In the genomic region with DNA sequence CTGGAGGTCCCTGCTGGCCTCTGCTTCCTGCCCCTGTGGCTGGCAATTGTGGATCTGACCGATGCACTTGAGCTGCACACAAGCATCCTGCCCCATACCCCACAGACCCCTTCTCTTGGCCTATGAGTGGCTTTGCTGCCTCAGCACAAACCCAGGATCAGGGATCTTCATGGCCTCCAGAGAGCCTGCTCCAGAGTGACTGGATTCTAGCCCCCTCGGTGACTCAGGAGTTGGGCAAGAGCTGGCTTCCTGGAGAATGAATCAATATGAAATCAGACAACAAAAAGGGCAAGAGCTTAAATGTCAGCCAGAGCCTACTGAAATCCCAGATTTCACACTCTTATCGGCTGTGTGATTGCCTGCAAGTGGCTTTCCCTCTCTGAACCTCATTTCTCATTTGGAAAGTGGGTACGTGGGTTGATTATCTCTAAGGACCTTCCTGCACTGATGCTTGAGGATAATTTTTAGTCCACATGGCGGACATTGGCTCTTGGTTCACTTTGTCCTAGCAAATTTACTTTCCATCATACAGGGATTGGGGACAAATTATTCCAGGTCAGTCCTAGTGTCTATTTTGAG, we compare ENCODE assay signal across 2 cellular contexts.
TF ChIP-seq lines count a peak whose summit lies in the region.

No MANE protein-coding gene starts in this region.

TF ChIP-seq in GM23338, 12 proteins besides CTCF, POLR2A, EP300 and RAD21 (continued from another document):
- TF ChIP-seq ZNF462 (CRISPR knock-in tag; IDR thresholded peaks at IDR 0.05), result no peak

TF ChIP-seq in SK-N-SH, 30 proteins besides CTCF, POLR2A, EP300 and RAD21 (continued from another document):
- TF ChIP-seq, protein P1, sequence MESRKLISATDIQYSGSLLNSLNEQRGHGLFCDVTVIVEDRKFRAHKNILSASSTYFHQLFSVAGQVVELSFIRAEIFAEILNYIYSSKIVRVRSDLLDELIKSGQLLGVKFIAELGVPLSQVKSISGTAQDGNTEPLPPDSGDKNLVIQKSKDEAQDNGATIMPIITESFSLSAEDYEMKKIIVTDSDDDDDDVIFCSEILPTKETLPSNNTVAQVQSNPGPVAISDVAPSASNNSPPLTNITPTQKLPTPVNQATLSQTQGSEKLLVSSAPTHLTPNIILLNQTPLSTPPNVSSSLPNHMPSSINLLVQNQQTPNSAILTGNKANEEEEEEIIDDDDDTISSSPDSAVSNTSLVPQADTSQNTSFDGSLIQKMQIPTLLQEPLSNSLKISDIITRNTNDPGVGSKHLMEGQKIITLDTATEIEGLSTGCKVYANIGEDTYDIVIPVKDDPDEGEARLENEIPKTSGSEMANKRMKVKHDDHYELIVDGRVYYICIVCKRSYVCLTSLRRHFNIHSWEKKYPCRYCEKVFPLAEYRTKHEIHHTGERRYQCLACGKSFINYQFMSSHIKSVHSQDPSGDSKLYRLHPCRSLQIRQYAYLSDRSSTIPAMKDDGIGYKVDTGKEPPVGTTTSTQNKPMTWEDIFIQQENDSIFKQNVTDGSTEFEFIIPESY (IDR thresholded peaks at IDR 0.05; ENCODE audit: borderline replicate concordance, low read depth), result 0 out of 2 replicates have a peak, but pooled peaks have one; percentile 15
- TF ChIP-seq NFIC (IDR thresholded peaks at IDR 0.05; ENCODE audit: borderline replicate concordance) (peak; percentile 66; the same call in 1 of the 2 replicates), POLR2AphosphoS5 (IDR thresholded peaks at IDR 0.05; ENCODE audit: low read depth, low read length) (no peak; the same call in 1 of the 2 replicates), FOSL2 (IDR thresholded peaks at IDR 0.05; ENCODE audit: borderline replicate concordance, low read depth) (peak; percentile 97), RFX5 (IDR thresholded peaks at IDR 0.05; ENCODE audit: low read length) (no peak), PBX3 (IDR thresholded peaks at IDR 0.05) (peak; percentile 66), GATA2 (CRISPR knock-in tag; IDR thresholded peaks at IDR 0.05) (no peak), TEAD4 (IDR thresholded peaks at IDR 0.05; ENCODE audit: borderline replicate concordance, insufficient read depth) (peak; percentile 46; the same call in 1 of the 2 replicates), RCOR1 (IDR thresholded peaks at IDR 0.05; ENCODE audit: low read length) (no peak), ELF1 (IDR thresholded peaks at IDR 0.05) (peak; percentile 47), FOXM1 (IDR thresholded peaks at IDR 0.05; ENCODE audit: low read depth) (0 out of 2 replicates have a peak, but pooled peaks have one; percentile 34), MXI1 (IDR thresholded peaks at IDR 0.05; ENCODE audit: low read depth, low read length) (no peak), TAF1 (IDR thresholded peaks at IDR 0.05; ENCODE audit: borderline replicate concordance, low read depth, low read length) (no peak; the same call in 1 of the 2 replicates), FOXJ3 (CRISPR knock-in tag; IDR thresholded peaks at IDR 0.05) (no peak), EZH2phosphoT487 (IDR thresholded peaks at IDR 0.05; ENCODE audit: borderline replicate concordance, low read depth) (no peak), RXRA (IDR thresholded peaks at IDR 0.05; ENCODE audit: borderline replicate concordance, low read depth) (0 out of 2 replicates have a peak, but pooled peaks have one; percentile 42), YY1 (IDR thresholded peaks at IDR 0.05; ENCODE audit: low read depth) (peak; percentile 76), NRF1 (IDR thresholded peaks at IDR 0.05; ENCODE audit: low read depth, low read length) (no peak), TCF12 (IDR thresholded peaks at IDR 0.05) (peak; percentile 76), CHD2 (IDR thresholded peaks at IDR 0.05; ENCODE audit: low read length, partially characterized antibody) (no peak), USF1 (IDR thresholded peaks at IDR 0.05; ENCODE audit: borderline replicate concordance, low read depth) (no peak), GABPA (IDR thresholded peaks at IDR 0.05; ENCODE audit: low read depth) (no peak), IRF3 (IDR thresholded peaks at IDR 0.05; ENCODE audit: low read depth, low read length) (no peak), SIN3A (IDR thresholded peaks at IDR 0.05; ENCODE audit: borderline replicate concordance, low read depth, low read length) (no peak)
- TF ChIP-seq, protein P2, sequence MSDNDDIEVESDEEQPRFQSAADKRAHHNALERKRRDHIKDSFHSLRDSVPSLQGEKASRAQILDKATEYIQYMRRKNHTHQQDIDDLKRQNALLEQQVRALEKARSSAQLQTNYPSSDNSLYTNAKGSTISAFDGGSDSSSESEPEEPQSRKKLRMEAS (IDR thresholded peaks at IDR 0.05; ENCODE audit: low read depth), result peak; percentile 67; the same call in 1 of the 2 replicates
- TF ChIP-seq, protein P3, sequence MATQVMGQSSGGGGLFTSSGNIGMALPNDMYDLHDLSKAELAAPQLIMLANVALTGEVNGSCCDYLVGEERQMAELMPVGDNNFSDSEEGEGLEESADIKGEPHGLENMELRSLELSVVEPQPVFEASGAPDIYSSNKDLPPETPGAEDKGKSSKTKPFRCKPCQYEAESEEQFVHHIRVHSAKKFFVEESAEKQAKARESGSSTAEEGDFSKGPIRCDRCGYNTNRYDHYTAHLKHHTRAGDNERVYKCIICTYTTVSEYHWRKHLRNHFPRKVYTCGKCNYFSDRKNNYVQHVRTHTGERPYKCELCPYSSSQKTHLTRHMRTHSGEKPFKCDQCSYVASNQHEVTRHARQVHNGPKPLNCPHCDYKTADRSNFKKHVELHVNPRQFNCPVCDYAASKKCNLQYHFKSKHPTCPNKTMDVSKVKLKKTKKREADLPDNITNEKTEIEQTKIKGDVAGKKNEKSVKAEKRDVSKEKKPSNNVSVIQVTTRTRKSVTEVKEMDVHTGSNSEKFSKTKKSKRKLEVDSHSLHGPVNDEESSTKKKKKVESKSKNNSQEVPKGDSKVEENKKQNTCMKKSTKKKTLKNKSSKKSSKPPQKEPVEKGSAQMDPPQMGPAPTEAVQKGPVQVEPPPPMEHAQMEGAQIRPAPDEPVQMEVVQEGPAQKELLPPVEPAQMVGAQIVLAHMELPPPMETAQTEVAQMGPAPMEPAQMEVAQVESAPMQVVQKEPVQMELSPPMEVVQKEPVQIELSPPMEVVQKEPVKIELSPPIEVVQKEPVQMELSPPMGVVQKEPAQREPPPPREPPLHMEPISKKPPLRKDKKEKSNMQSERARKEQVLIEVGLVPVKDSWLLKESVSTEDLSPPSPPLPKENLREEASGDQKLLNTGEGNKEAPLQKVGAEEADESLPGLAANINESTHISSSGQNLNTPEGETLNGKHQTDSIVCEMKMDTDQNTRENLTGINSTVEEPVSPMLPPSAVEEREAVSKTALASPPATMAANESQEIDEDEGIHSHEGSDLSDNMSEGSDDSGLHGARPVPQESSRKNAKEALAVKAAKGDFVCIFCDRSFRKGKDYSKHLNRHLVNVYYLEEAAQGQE (IDR thresholded peaks at IDR 0.05; ENCODE audit: low read depth, low read length), result peak; percentile 11; the same call in 1 of the 2 replicates
